8 cellular contexts compared by ENCODE assay signal in the genomic region with DNA sequence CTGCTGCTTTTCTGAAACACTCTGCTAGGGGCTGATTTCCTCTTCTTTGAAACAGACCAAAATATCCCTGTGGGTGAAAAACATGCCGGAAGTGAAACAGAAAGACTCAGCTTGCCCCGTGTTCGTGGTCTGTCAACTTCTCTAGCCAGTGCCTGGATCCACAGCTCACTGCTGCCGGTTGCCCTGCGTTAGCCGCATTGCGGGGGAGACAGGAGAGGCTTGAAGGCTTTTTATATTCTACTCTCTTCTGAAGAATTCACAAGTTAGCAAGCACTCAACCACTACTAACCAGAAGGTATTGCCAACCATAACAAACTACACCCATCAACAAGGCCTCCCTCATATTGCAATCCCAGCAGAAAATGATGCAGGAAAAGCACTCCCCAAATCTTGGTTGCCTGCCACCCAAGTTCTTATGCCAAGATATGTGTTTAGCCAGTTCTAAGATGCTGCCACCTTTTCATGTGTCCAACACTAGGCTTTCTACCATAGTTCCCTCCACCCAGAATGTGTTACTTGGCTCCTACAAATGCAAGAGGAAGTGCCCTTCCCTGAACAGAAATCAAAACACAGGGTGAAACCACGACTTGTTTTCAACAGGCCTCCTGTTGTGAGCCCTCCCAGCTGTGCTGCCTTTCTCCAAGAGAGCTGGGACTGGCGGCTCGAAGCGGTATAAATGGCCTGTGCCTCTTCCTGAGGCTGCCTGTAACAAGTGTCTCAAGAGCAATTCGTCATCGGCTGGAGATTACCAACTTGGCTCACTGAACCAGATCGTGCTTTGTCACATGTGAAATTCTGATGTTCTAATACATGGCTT.
DNase-seq lines count a peak whose midpoint lies in the region; ATAC-seq and TF ChIP-seq lines count a peak whose summit lies in the region.

No MANE protein-coding gene starts in this region.

- H3K27me3 ChIP-seq in effector memory CD4-positive, alpha-beta T cell (replicated peaks; ENCODE audit: control insufficient read depth, insufficient read depth, low read length, poor library complexity, severe bottlenecking): no peaks in the 10 kb centered on the region

- ATAC-seq in HG02610 (IDR thresholded peaks at IDR 0.05; ENCODE audit: unreplicated experiment): peak; percentile 91
- peak; percentile 97 for ATAC-seq in activated CD8-positive, alpha-beta T cell treated with anti-CD3 and anti-CD28 coated beads, Interleukin-2, amount 10 ng/mL, durations not matched to agents 7 days and 5 days

- in situ Hi-C loops in GM13976 (cut with MboI; ENCODE audit: low sequenced_read_pairs, unreplicated experiment): no loop called here

- peak overlapping the region; percentile 69 for H3K4me3 Mint-ChIP-seq in activated CD8-positive, alpha-beta T cell treated with anti-CD3 and anti-CD28 coated beads, Interleukin-2, amount 10 ng/mL, durations not matched to agents 7 days and 5 days

- POLR2A ChIA-PET in activated CD8-positive, alpha-beta T cell treated with anti-CD3 and anti-CD28 coated beads, Interleukin-2, amount 10 ng/mL, durations not matched to agents 7 days and 5 days (lab: Charles Lee): interaction anchor here (0.7 to 2.0 kb wide), 5 partner anchors 32 to 128 kb away, joined by 3 to 19 read pairs (median 5); no protein-coding TSS in a partner anchor

- peak; percentile 61 for DNase-seq in GM13976 (ENCODE audit: low spot score)
- DNase-seq in NCI-H187 treated with DMSO at 0.1 percent for 48 hours (lab: John Stamatoyannopoulos, UW): peak; percentile 67
- peak; percentile 92 for DNase-seq in activated CD8-positive, alpha-beta T cell treated with anti-CD3 and anti-CD28 coated beads, Interleukin-2, amount 10 ng/mL, durations not matched to agents 7 days and 5 days
- peak; percentile 2 to 22 (median 5) for DNase-seq in effector memory CD4-positive, alpha-beta T cell
- peak; percentile 64 for DNase-seq in mucosa of gallbladder (ENCODE audit: low spot score)
- peak; percentile 29 to 58 for DNase-seq in stimulated activated CD8-positive, alpha-beta memory T cell treated with anti-CD3 and anti-CD28 coated beads, Interleukin-7, amount 100 ng/mL, for 1 hour (ENCODE audit: low read depth in 2 of 2)
- DNase-seq in SHP77 (lab: John Stamatoyannopoulos, UW): no peak

- H3K9me3 ChIP-seq in effector memory CD4-positive, alpha-beta T cell (ENCODE audit: control insufficient read depth, low read length): no peaks in the 10 kb centered on the region

- no peak for TF ChIP-seq CTCF in GM13976 (IDR thresholded peaks at IDR 0.05; ENCODE audit: borderline replicate concordance, control extremely low read depth, extremely low read depth, insufficient read depth, missing control alignments)

- H3K9me3 Mint-ChIP-seq in activated CD8-positive, alpha-beta T cell treated with anti-CD3 and anti-CD28 coated beads, Interleukin-2, amount 10 ng/mL, durations not matched to agents 7 days and 5 days (ENCODE audit: insufficient read depth): no peaks in the 10 kb centered on the region

- peaks cover 18% of the 10 kb centered on the region for H3K36me3 Mint-ChIP-seq in activated CD8-positive, alpha-beta T cell treated with anti-CD3 and anti-CD28 coated beads, Interleukin-2, amount 10 ng/mL, durations not matched to agents 7 days and 5 days (ENCODE audit: low read depth)

- peak overlapping the region; percentile 96 for H3K27ac Mint-ChIP-seq in activated CD8-positive, alpha-beta T cell treated with anti-CD3 and anti-CD28 coated beads, Interleukin-2, amount 10 ng/mL, durations not matched to agents 7 days and 5 days

- peak overlapping the region; percentile 24 for H3K4me3 ChIP-seq in effector memory CD4-positive, alpha-beta T cell (ENCODE audit: insufficient read depth, low read depth, low read length, poor library complexity, severe bottlenecking)

- peaks cover 27% of the 10 kb centered on the region for H3K4me1 ChIP-seq in effector memory CD4-positive, alpha-beta T cell (ENCODE audit: control insufficient read depth, insufficient read depth, low read length, poor library complexity, severe bottlenecking)

- H3K27me3 Mint-ChIP-seq in activated CD8-positive, alpha-beta T cell treated with anti-CD3 and anti-CD28 coated beads, Interleukin-2, amount 10 ng/mL, durations not matched to agents 7 days and 5 days (ENCODE audit: low read depth): no peaks in the 10 kb centered on the region

- CTCF ChIA-PET in activated CD8-positive, alpha-beta T cell treated with anti-CD3 and anti-CD28 coated beads, Interleukin-2, amount 10 ng/mL, durations not matched to agents 7 days and 5 days (lab: Charles Lee): interaction anchor here (1.0 to 2.3 kb wide), 9 partner anchors 9 to 221 kb away, joined by 3 to 8 read pairs (median 6); a partner anchor contains a TSS

- H3K4me1 Mint-ChIP-seq in activated CD8-positive, alpha-beta T cell treated with anti-CD3 and anti-CD28 coated beads, Interleukin-2, amount 10 ng/mL, durations not matched to agents 7 days and 5 days (ENCODE audit: low read depth): peaks cover 54% of the 10 kb centered on the region

- H3K27ac ChIP-seq in effector memory CD4-positive, alpha-beta T cell (ENCODE audit: insufficient read depth, low read length, poor library complexity, severe bottlenecking): peak overlapping the region; percentile 59

- H3K36me3 ChIP-seq in effector memory CD4-positive, alpha-beta T cell (ENCODE audit: control insufficient read depth, insufficient read depth, low read length): no peaks in the 10 kb centered on the region

Comparison
In these comparisons a context has a peak if more than half of its experiments do, and no peak if none do; other contexts are left out.
1. DNase-seq: peak in GM13976 (single experiment), NCI-H187 treated with DMSO at 0.1 percent for 48 hours (single experiment), activated CD8-positive, alpha-beta T cell treated with anti-CD3 and anti-CD28 coated beads, Interleukin-2, amount 10 ng/mL, durations not matched to agents 7 days and 5 days (single experiment), effector memory CD4-positive, alpha-beta T cell (3 of 3), mucosa of gallbladder (single experiment) and stimulated activated CD8-positive, alpha-beta memory T cell treated with anti-CD3 and anti-CD28 coated beads, Interleukin-7, amount 100 ng/mL, for 1 hour (2 of 2); none in SHP77 (0 of 2).